In genomic region chr14:86708846-86709339, GRCh38 we compare ENCODE assay signal across 1 cellular context.
TF ChIP-seq lines count a peak whose summit lies in the region.

No MANE protein-coding gene starts in this region.

TF ChIP-seq in HepG2, 621 proteins besides CTCF, POLR2A, EP300 and RAD21 (continued from another document and continues in another):
- TF ChIP-seq ZNF276 (CRISPR knock-in tag; IDR thresholded peaks at IDR 0.05; ENCODE audit: low read depth): no peak
- TF ChIP-seq, protein P1, sequence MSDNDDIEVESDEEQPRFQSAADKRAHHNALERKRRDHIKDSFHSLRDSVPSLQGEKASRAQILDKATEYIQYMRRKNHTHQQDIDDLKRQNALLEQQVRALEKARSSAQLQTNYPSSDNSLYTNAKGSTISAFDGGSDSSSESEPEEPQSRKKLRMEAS (IDR thresholded peaks at IDR 0.05): peak; percentile 39
- TF ChIP-seq SMC3 (IDR thresholded peaks at IDR 0.05; ENCODE audit: low read length): 0 out of 2 replicates have a peak, but pooled peaks have one; percentile 23
- no peak for TF ChIP-seq PAX8 (CRISPR knock-in tag; IDR thresholded peaks at IDR 0.05; ENCODE audit: borderline replicate concordance)
- TF ChIP-seq ZNF225 (CRISPR knock-in tag; IDR thresholded peaks at IDR 0.05): no peak
- TF ChIP-seq, protein P2, sequence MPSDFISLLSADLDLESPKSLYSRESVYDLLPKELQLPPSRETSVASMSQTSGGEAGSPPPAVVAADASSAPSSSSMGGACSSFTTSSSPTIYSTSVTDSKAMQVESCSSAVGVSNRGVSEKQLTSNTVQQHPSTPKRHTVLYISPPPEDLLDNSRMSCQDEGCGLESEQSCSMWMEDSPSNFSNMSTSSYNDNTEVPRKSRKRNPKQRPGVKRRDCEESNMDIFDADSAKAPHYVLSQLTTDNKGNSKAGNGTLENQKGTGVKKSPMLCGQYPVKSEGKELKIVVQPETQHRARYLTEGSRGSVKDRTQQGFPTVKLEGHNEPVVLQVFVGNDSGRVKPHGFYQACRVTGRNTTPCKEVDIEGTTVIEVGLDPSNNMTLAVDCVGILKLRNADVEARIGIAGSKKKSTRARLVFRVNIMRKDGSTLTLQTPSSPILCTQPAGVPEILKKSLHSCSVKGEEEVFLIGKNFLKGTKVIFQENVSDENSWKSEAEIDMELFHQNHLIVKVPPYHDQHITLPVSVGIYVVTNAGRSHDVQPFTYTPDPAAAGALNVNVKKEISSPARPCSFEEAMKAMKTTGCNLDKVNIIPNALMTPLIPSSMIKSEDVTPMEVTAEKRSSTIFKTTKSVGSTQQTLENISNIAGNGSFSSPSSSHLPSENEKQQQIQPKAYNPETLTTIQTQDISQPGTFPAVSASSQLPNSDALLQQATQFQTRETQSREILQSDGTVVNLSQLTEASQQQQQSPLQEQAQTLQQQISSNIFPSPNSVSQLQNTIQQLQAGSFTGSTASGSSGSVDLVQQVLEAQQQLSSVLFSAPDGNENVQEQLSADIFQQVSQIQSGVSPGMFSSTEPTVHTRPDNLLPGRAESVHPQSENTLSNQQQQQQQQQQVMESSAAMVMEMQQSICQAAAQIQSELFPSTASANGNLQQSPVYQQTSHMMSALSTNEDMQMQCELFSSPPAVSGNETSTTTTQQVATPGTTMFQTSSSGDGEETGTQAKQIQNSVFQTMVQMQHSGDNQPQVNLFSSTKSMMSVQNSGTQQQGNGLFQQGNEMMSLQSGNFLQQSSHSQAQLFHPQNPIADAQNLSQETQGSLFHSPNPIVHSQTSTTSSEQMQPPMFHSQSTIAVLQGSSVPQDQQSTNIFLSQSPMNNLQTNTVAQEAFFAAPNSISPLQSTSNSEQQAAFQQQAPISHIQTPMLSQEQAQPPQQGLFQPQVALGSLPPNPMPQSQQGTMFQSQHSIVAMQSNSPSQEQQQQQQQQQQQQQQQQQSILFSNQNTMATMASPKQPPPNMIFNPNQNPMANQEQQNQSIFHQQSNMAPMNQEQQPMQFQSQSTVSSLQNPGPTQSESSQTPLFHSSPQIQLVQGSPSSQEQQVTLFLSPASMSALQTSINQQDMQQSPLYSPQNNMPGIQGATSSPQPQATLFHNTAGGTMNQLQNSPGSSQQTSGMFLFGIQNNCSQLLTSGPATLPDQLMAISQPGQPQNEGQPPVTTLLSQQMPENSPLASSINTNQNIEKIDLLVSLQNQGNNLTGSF (CRISPR knock-in tag; IDR thresholded peaks at IDR 0.05): no peak
- TF ChIP-seq ZBTB44 (CRISPR knock-in tag; IDR thresholded peaks at IDR 0.05): no peak
- TF ChIP-seq ZBTB42 (CRISPR knock-in tag; IDR thresholded peaks at IDR 0.05): no peak
- 0 out of 2 replicates have a peak, but pooled peaks have one; percentile 13 for TF ChIP-seq CBFB (CRISPR knock-in tag; IDR thresholded peaks at IDR 0.05)
- 0 out of 2 replicates have a peak, but pooled peaks have one; percentile 11 for TF ChIP-seq SATB2 (CRISPR knock-in tag; IDR thresholded peaks at IDR 0.05)
- TF ChIP-seq KAT7 (CRISPR knock-in tag; IDR thresholded peaks at IDR 0.05; ENCODE audit: borderline replicate concordance): no peak
- no peak for TF ChIP-seq SP1 (IDR thresholded peaks at IDR 0.05)
- TF ChIP-seq SP1 (CRISPR knock-in tag; IDR thresholded peaks at IDR 0.05): no peak
- TF ChIP-seq POLR2G (IDR thresholded peaks at IDR 0.05; ENCODE audit: low read depth, low read length): peak; percentile 41; the same call in 1 of the 2 replicates
- no peak for TF ChIP-seq HMGA1 (CRISPR knock-in tag; conservative IDR thresholded peaks at IDR 0.05)
- TF ChIP-seq CERS6 (CRISPR knock-in tag; IDR thresholded peaks at IDR 0.05): no peak
- no peak for TF ChIP-seq IKZF4 (CRISPR knock-in tag; IDR thresholded peaks at IDR 0.05; ENCODE audit: borderline replicate concordance, low read depth, not compliant biosample characterization)
- TF ChIP-seq, protein P3, sequence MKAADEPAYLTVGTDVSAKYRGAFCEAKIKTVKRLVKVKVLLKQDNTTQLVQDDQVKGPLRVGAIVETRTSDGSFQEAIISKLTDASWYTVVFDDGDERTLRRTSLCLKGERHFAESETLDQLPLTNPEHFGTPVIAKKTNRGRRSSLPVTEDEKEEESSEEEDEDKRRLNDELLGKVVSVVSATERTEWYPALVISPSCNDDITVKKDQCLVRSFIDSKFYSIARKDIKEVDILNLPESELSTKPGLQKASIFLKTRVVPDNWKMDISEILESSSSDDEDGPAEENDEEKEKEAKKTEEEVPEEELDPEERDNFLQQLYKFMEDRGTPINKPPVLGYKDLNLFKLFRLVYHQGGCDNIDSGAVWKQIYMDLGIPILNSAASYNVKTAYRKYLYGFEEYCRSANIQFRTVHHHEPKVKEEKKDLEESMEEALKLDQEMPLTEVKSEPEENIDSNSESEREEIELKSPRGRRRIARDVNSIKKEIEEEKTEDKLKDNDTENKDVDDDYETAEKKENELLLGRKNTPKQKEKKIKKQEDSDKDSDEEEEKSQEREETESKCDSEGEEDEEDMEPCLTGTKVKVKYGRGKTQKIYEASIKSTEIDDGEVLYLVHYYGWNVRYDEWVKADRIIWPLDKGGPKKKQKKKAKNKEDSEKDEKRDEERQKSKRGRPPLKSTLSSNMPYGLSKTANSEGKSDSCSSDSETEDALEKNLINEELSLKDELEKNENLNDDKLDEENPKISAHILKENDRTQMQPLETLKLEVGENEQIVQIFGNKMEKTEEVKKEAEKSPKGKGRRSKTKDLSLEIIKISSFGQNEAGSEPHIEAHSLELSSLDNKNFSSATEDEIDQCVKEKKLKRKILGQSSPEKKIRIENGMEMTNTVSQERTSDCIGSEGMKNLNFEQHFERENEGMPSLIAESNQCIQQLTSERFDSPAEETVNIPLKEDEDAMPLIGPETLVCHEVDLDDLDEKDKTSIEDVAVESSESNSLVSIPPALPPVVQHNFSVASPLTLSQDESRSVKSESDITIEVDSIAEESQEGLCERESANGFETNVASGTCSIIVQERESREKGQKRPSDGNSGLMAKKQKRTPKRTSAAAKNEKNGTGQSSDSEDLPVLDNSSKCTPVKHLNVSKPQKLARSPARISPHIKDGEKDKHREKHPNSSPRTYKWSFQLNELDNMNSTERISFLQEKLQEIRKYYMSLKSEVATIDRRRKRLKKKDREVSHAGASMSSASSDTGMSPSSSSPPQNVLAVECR (CRISPR knock-in tag; IDR thresholded peaks at IDR 0.05; ENCODE audit: borderline replicate concordance): peak; percentile 17; the same call in 1 of the 2 replicates
- TF ChIP-seq ESRRA (CRISPR knock-in tag; IDR thresholded peaks at IDR 0.05; ENCODE audit: low read depth): peak; percentile 81
- TF ChIP-seq GLI4 (CRISPR knock-in tag; IDR thresholded peaks at IDR 0.05; ENCODE audit: borderline replicate concordance): no peak
- TF ChIP-seq ZNF816 (CRISPR knock-in tag; IDR thresholded peaks at IDR 0.05; ENCODE audit: borderline replicate concordance): no peak
- TF ChIP-seq CCAR2 (optimal IDR thresholded peaks at IDR 0.05; ENCODE audit: low read depth, low read length): no peak
- TF ChIP-seq ZFP37 (CRISPR knock-in tag; IDR thresholded peaks at IDR 0.05; ENCODE audit: borderline replicate concordance): no peak
- TF ChIP-seq LBX2 (CRISPR knock-in tag; IDR thresholded peaks at IDR 0.05; ENCODE audit: borderline replicate concordance): no peak
- TF ChIP-seq ZNF773 (CRISPR knock-in tag; IDR thresholded peaks at IDR 0.05; ENCODE audit: borderline replicate concordance): no peak
- TF ChIP-seq ZNF317 (CRISPR knock-in tag; IDR thresholded peaks at IDR 0.05): peak; percentile 64; the same call in 1 of the 2 replicates
- no peak for TF ChIP-seq CBX1 (IDR thresholded peaks at IDR 0.05; ENCODE audit: low read depth)
- TF ChIP-seq ZBED4 (CRISPR knock-in tag; IDR thresholded peaks at IDR 0.05; ENCODE audit: borderline replicate concordance): no peak
- peak; percentile 14 for TF ChIP-seq SKI (IDR thresholded peaks at IDR 0.05; ENCODE audit: partially characterized antibody)
- TF ChIP-seq ZFP41 (CRISPR knock-in tag; IDR thresholded peaks at IDR 0.05; ENCODE audit: borderline replicate concordance): no peak
- peak; percentile 94 for TF ChIP-seq CEBPB (IDR thresholded peaks at IDR 0.05; ENCODE audit: borderline replicate concordance, low read depth, low read length)
- no peak for TF ChIP-seq ZNF687 (CRISPR knock-in tag; IDR thresholded peaks at IDR 0.05)
- TF ChIP-seq ATF7-NPFF (CRISPR knock-in tag; IDR thresholded peaks at IDR 0.05; ENCODE audit: low read depth): no peak
